In the genomic region with DNA sequence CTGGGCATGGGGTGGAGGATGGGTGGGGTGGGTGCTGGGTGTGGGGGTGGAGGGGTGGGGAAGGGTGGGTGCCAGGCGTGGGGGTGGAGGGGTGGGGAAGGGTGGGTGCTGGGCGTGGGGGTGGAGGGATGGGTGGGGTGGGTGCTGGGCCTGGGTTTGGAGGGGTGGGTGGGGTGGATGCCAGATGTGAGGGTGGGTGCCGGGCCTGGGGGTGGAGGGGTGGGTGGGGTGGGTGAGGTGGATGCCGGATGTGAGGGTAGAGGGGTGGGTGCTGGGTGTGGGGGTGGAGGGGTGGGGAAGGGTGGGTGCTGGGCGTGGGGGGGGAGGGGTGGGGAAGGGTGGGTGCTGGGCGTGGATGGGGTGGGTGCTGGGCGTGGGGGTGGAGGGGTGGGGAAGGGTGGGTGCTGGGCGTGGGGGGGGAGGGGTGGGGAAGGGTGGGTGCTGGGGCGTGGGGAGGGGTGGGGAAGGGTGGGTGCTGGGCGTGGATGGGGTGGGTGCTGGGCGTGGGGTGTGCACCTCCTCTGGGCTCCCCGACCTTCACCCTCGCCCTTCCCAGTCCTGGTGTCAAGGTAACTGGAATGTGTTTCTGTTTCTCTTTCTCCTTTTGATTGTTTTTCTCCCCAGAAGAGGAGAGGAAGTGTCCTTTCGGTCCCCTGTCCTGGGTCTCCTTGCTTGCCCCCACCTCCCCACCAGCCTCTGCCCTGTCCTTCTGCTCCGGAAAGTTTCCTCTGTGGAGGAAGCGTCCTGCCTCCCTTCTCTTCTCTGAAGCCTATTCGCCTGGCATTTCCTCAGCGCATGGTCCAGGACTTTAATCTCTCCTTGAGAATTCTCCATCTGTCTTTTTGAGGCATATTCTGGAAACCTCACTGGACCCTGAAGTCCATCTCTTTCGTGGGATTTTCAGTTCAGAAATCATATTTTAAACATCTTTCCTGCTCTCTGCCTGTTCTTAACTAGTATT, we compare ENCODE assay signal across 18 cellular contexts. TPM values are rescaled to one million over a fixed set of nuclear protein-coding genes. Genes with fewer than 3 reads are reported as not detected.
DNase-seq lines count a peak whose midpoint lies in the region; ATAC-seq lines count a peak whose summit lies in the region.
"Had no signal": no experiment of that assay in that cellular context is flagged by ENCODE, and none has a peak within 500 bp of the region (broad histone marks: within the 10 kb centered on the region; RNA-seq: fewer than 3 reads in every experiment).

No MANE protein-coding gene starts in this region.

- H3K36me3 Mint-ChIP-seq in activated CD8-positive, alpha-beta memory T cell treated with anti-CD3 and anti-CD28 coated beads, Interleukin-2, amount 10 ng/mL, durations not matched to agents 7 days and 5 days: peaks cover 4% of the 10 kb centered on the region
- H3K36me3 Mint-ChIP-seq in central memory CD8-positive, alpha-beta T cell (ENCODE audit: insufficient read depth): peaks cover 5% of the 10 kb centered on the region
- H3K36me3 Mint-ChIP-seq in stimulated activated memory B cell treated with anti-CD40 and anti-IgM and Interleukin-4, amounts not matched to agents 10 μg/mL and 1 μg/mL and 100 μg/mL, for 72 hours: no peaks in the 10 kb centered on the region

- DNase-seq in activated CD8-positive, alpha-beta memory T cell treated with anti-CD3 and anti-CD28 coated beads, Interleukin-2, amount 10 ng/mL, durations not matched to agents 7 days and 5 days: no peak
- no peak for DNase-seq in activated CD8-positive, alpha-beta memory T cell treated with anti-CD3 and anti-CD28 coated beads for 24 hours
- DNase-seq in OCI-M1 (lab: John Stamatoyannopoulos, UW) (peak; percentile 16), NCI-H69 (lab: John Stamatoyannopoulos, UW) (no peak), SHP77 (lab: John Stamatoyannopoulos, UW) (no peak)
- no peak for DNase-seq in central memory CD8-positive, alpha-beta T cell (ENCODE audit: low spot score in 2 of 2)
- DNase-seq: amniotic stem cell, dermis blood vessel endothelial cell, DND-41, NCI-H1092 treated with DMSO at 0.1 percent for 48 hours, NCI-H2227 treated with DMSO at 0.1 percent for 48 hours, SW 1271 had no signal

- CTCF ChIA-PET in activated CD8-positive, alpha-beta memory T cell treated with anti-CD3 and anti-CD28 coated beads, Interleukin-2, amount 10 ng/mL, durations not matched to agents 7 days and 5 days (lab: Charles Lee): no interaction called here

- H3K9me3 Mint-ChIP-seq in activated CD8-positive, alpha-beta memory T cell treated with anti-CD3 and anti-CD28 coated beads, Interleukin-2, amount 10 ng/mL, durations not matched to agents 7 days and 5 days (ENCODE audit: low read depth): peaks cover 5% of the 10 kb centered on the region
- H3K9me3 Mint-ChIP-seq in central memory CD8-positive, alpha-beta T cell: peaks cover 7% of the 10 kb centered on the region
- peaks cover 5% of the 10 kb centered on the region for H3K9me3 Mint-ChIP-seq in stimulated activated memory B cell treated with anti-CD40 and anti-IgM and Interleukin-4, amounts not matched to agents 10 μg/mL and 1 μg/mL and 100 μg/mL, for 72 hours

- H3K27ac Mint-ChIP-seq in activated CD8-positive, alpha-beta memory T cell treated with anti-CD3 and anti-CD28 coated beads, Interleukin-2, amount 10 ng/mL, durations not matched to agents 7 days and 5 days: peak overlapping the region; percentile 60
- H3K27ac Mint-ChIP-seq in central memory CD8-positive, alpha-beta T cell (ENCODE audit: low read depth): peak overlapping the region; percentile 88
- peak overlapping the region; percentile 73 for H3K27ac Mint-ChIP-seq in stimulated activated memory B cell treated with anti-CD40 and anti-IgM and Interleukin-4, amounts not matched to agents 10 μg/mL and 1 μg/mL and 100 μg/mL, for 72 hours
- H3K27ac Mint-ChIP-seq: progenitor cell of endocrine pancreas had no signal

- peaks cover 48% of the 10 kb centered on the region for H3K4me1 Mint-ChIP-seq in activated CD8-positive, alpha-beta memory T cell treated with anti-CD3 and anti-CD28 coated beads, Interleukin-2, amount 10 ng/mL, durations not matched to agents 7 days and 5 days
- H3K4me1 Mint-ChIP-seq in central memory CD8-positive, alpha-beta T cell: peaks cover 74% of the 10 kb centered on the region
- H3K4me1 Mint-ChIP-seq in stimulated activated memory B cell treated with anti-CD40 and anti-IgM and Interleukin-4, amounts not matched to agents 10 μg/mL and 1 μg/mL and 100 μg/mL, for 72 hours: peaks cover 50% of the 10 kb centered on the region

- peaks cover 41% of the 10 kb centered on the region for H3K27me3 Mint-ChIP-seq in activated CD8-positive, alpha-beta memory T cell treated with anti-CD3 and anti-CD28 coated beads, Interleukin-2, amount 10 ng/mL, durations not matched to agents 7 days and 5 days
- no peaks in the 10 kb centered on the region for H3K27me3 Mint-ChIP-seq in central memory CD8-positive, alpha-beta T cell
- H3K27me3 Mint-ChIP-seq in stimulated activated memory B cell treated with anti-CD40 and anti-IgM and Interleukin-4, amounts not matched to agents 10 μg/mL and 1 μg/mL and 100 μg/mL, for 72 hours: peaks cover 12% of the 10 kb centered on the region

- ATAC-seq in activated CD8-positive, alpha-beta memory T cell treated with anti-CD3 and anti-CD28 coated beads, Interleukin-2, amount 10 ng/mL, durations not matched to agents 7 days and 5 days: no peak
- ATAC-seq in central memory CD8-positive, alpha-beta T cell (replicated peaks; ENCODE audit: extremely low read depth, poor library complexity, severe bottlenecking): peak; percentile 25
- peak; percentile 52 for ATAC-seq in stimulated activated memory B cell treated with anti-CD40 and anti-IgM and Interleukin-4, amounts not matched to agents 10 μg/mL and 1 μg/mL and 100 μg/mL, for 72 hours
- no peak for ATAC-seq in HG02884 (IDR thresholded peaks at IDR 0.05; ENCODE audit: unreplicated experiment)

- H3K4me3 Mint-ChIP-seq in activated CD8-positive, alpha-beta memory T cell treated with anti-CD3 and anti-CD28 coated beads, Interleukin-2, amount 10 ng/mL, durations not matched to agents 7 days and 5 days: peak overlapping the region; percentile 6
- H3K4me3 Mint-ChIP-seq in central memory CD8-positive, alpha-beta T cell: peak overlapping the region; percentile 78
- H3K4me3 Mint-ChIP-seq in stimulated activated memory B cell treated with anti-CD40 and anti-IgM and Interleukin-4, amounts not matched to agents 10 μg/mL and 1 μg/mL and 100 μg/mL, for 72 hours: peak overlapping the region; percentile 24

RNA-seq across cellular contexts. Expression of a gene that starts 22.9 kb away (rescaled TPM):
- total RNA-seq in activated CD8-positive, alpha-beta memory T cell treated with anti-CD3 and anti-CD28 coated beads, Interleukin-2, amount 10 ng/mL, durations not matched to agents 7 days and 5 days: not detected
- total RNA-seq: dermis blood vessel endothelial cell, lung microvascular endothelial cell, OCI-LY7, progenitor cell of endocrine pancreas, vagina had no signal

RNA-seq across cellular contexts. Expression of a gene that starts 23.8 kb away (rescaled TPM):
- total RNA-seq in activated CD8-positive, alpha-beta memory T cell treated with anti-CD3 and anti-CD28 coated beads, Interleukin-2, amount 10 ng/mL, durations not matched to agents 7 days and 5 days: 10 to 100 TPM; 16.3 to 49.2 TPM

Comparison
In these comparisons a context has a peak if more than half of its experiments do, and no peak if none do; other contexts are left out.
1. ATAC-seq: peak in central memory CD8-positive, alpha-beta T cell (single experiment) and stimulated activated memory B cell treated with anti-CD40 and anti-IgM and Interleukin-4, amounts not matched to agents 10 μg/mL and 1 μg/mL and 100 μg/mL, for 72 hours (single experiment); none in activated CD8-positive, alpha-beta memory T cell treated with anti-CD3 and anti-CD28 coated beads, Interleukin-2, amount 10 ng/mL, durations not matched to agents 7 days and 5 days (single experiment) and HG02884 (single experiment).
2. H3K4me3 Mint-ChIP-seq: peak in every context shown above with its lines; median percentile 78 in central memory CD8-positive, alpha-beta T cell; 24 in stimulated activated memory B cell treated with anti-CD40 and anti-IgM and Interleukin-4, amounts not matched to agents 10 μg/mL and 1 μg/mL and 100 μg/mL, for 72 hours; 6 in activated CD8-positive, alpha-beta memory T cell treated with anti-CD3 and anti-CD28 coated beads, Interleukin-2, amount 10 ng/mL, durations not matched to agents 7 days and 5 days.
3. Peak in every context shown above with its lines, with median percentiles within 50 percentile points of each other: H3K27ac Mint-ChIP-seq.